14 cellular contexts compared by ENCODE assay signal in genomic region chr4:185358514-185359433, GRCh38. TPM values are rescaled to one million over a fixed set of nuclear protein-coding genes. Genes with fewer than 3 reads are reported as not detected.
DNase-seq lines count a peak whose midpoint lies in the region; TF ChIP-seq lines count a peak whose summit lies in the region.
"Had no signal": no experiment of that assay in that cellular context is flagged by ENCODE, and none has a peak within 500 bp of the region (broad histone marks: within the 10 kb centered on the region; RNA-seq: fewer than 3 reads in every experiment).

No MANE protein-coding gene starts in this region.

- peak overlapping the region; percentile 34 for H3K4me3 Mint-ChIP-seq in osteocyte (ENCODE audit: unreplicated experiment)
- H3K4me3 Mint-ChIP-seq: activated CD4-positive, alpha-beta memory T cell treated with anti-CD3 and anti-CD28 coated beads for 36 hours; activated naive CD8-positive, alpha-beta T cell treated with anti-CD3 and anti-CD28 coated beads, Interleukin-2, amount 50 U/mL, for 24 hours had no signal

- no peak overlapping the region for H3K27ac ChIP-seq in WERI-Rb-1
- H3K27ac ChIP-seq: SK-N-MC had no signal

- H3K27ac Mint-ChIP-seq in osteocyte (ENCODE audit: unreplicated experiment), result peak overlapping the region; percentile 97
- H3K27ac Mint-ChIP-seq: activated CD4-positive, alpha-beta memory T cell treated with anti-CD3 and anti-CD28 coated beads for 36 hours; activated naive CD8-positive, alpha-beta T cell treated with anti-CD3 and anti-CD28 coated beads, Interleukin-2, amount 50 U/mL, for 24 hours had no signal

- H3K4me1 Mint-ChIP-seq in osteocyte (ENCODE audit: unreplicated experiment), result peaks cover 73% of the 10 kb centered on the region

- H3K27me3 ChIP-seq in MG63 (no peaks in the 10 kb centered on the region), WERI-Rb-1 (ENCODE audit: insufficient read depth, low read depth, severe bottlenecking) (no peaks in the 10 kb centered on the region)

- H3K4me3 ChIP-seq in MG63 (no peak overlapping the region), cardiac fibroblast (replicated peaks in 1 of 2; ENCODE audit: low read depth in 2 of 2, low read length in 2 of 2) (no peak overlapping the region), WERI-Rb-1 (ENCODE audit: low read depth, low read length) (no peak overlapping the region)
- H3K4me3 ChIP-seq: SK-N-MC had no signal

- H3K9me3 ChIP-seq in MG63 (no peaks in the 10 kb centered on the region), WERI-Rb-1 (ENCODE audit: severe bottlenecking) (no peaks in the 10 kb centered on the region)

- H3K36me3 Mint-ChIP-seq in osteocyte (ENCODE audit: unreplicated experiment), result peaks cover 16% of the 10 kb centered on the region

- H3K9me3 Mint-ChIP-seq in osteocyte (ENCODE audit: unreplicated experiment), result no peaks in the 10 kb centered on the region
- H3K9me3 Mint-ChIP-seq: activated CD4-positive, alpha-beta memory T cell treated with anti-CD3 and anti-CD28 coated beads for 36 hours; activated naive CD8-positive, alpha-beta T cell treated with anti-CD3 and anti-CD28 coated beads, Interleukin-2, amount 50 U/mL, for 24 hours had no signal

- DNase-seq in Daoy (ENCODE audit: low read depth) (peak; percentile 55), MG63 (peak; percentile 5), cardiac fibroblast (ENCODE audit: low read depth in 2 of 2) (peak; percentile 18 to 77), osteocyte (ENCODE audit: extremely low spot score, unreplicated experiment) (no peak), WERI-Rb-1 (no peak), 8988T (no peak), UCSD-AML1 (lab: John Stamatoyannopoulos, UW; ENCODE audit: unreplicated experiment) (no peak)
- no peak for DNase-seq in stimulated activated CD4-positive, alpha-beta T cell treated with anti-CD3 and anti-CD28 coated beads, Interleukin-4, amount 100 ng/mL, for 1 hour
- DNase-seq: activated CD4-positive, alpha-beta memory T cell treated with anti-CD3 and anti-CD28 coated beads for 36 hours; activated naive CD8-positive, alpha-beta T cell treated with anti-CD3 and anti-CD28 coated beads, Interleukin-2, amount 50 U/mL, for 24 hours; NCI-H524; stimulated activated CD4-positive, alpha-beta T cell treated with anti-CD3 and anti-CD28 coated beads, Interleukin-15, amount 100 ng/mL, for 24 hours; stimulated activated naive CD8-positive, alpha-beta T cell treated with anti-CD3 and anti-CD28 coated beads, Interleukin-15, Interleukin-2, amounts not matched to agents 100 U/mL and 50 U/mL, for 24 hours had no signal

- no peaks in the 10 kb centered on the region for H3K36me3 ChIP-seq in MG63
- H3K36me3 ChIP-seq in WERI-Rb-1, result no peaks in the 10 kb centered on the region

- no peaks in the 10 kb centered on the region for H3K27me3 Mint-ChIP-seq in osteocyte (ENCODE audit: unreplicated experiment)
- H3K27me3 Mint-ChIP-seq: activated CD4-positive, alpha-beta memory T cell treated with anti-CD3 and anti-CD28 coated beads for 36 hours; activated naive CD8-positive, alpha-beta T cell treated with anti-CD3 and anti-CD28 coated beads, Interleukin-2, amount 50 U/mL, for 24 hours had no signal

- TF ChIP-seq CTCF in cardiac fibroblast (IDR thresholded peaks at IDR 0.05; ENCODE audit: low read depth, low read length) (no peak), osteocyte (IDR thresholded peaks at IDR 0.05) (no peak), WERI-Rb-1 (IDR thresholded peaks at IDR 0.05; ENCODE audit: low read depth, low read length) (no peak)

RNA-seq across cellular contexts. Expression of gene LRP2BP, which starts 37.0 kb away (rescaled TPM):
- total RNA-seq in Daoy (2014; rRNA removed; shearing (Covaris generic)), result 0.03 and 0.29 TPM in 2 replicates
- 0.43 TPM in 1 of 2 replicates, not detected in the other for total RNA-seq in MG63 (2014; rRNA removed; shearing (Covaris generic); ENCODE audit: low replicate concordance)
- 0.31 and 0.59 TPM in 2 replicates for total RNA-seq in osteocyte

RNA-seq across cellular contexts. Expression of gene ANKRD37, which starts 37.9 kb away (rescaled TPM):
- total RNA-seq in Daoy (2014; rRNA removed; shearing (Covaris generic)), result 0.36 and 0.97 TPM in 2 replicates
- total RNA-seq in MG63 (2014; rRNA removed; shearing (Covaris generic); ENCODE audit: low replicate concordance), result 1.2 and 1.7 TPM in 2 replicates
- 4.2 and 5.3 TPM in 2 replicates for total RNA-seq in osteocyte

Comparison
In these comparisons a context has a peak if more than half of its experiments do, and no peak if none do; other contexts are left out.
1. DNase-seq: peak in Daoy (single experiment), MG63 (single experiment) and cardiac fibroblast (2 of 2); none in osteocyte (single experiment), WERI-Rb-1 (single experiment), 8988T (single experiment), UCSD-AML1 (single experiment) and stimulated activated CD4-positive, alpha-beta T cell treated with anti-CD3 and anti-CD28 coated beads, Interleukin-4, amount 100 ng/mL, for 1 hour (single experiment).